Comparison of ENCODE assay signal across 8 cellular contexts in genomic region chr4:16289872-16290554, GRCh38.
A peak's percentile ranks its signal among the peaks of the same experiment; 100 is the strongest.
DNase-seq lines count a peak whose midpoint lies in the region; ATAC-seq, FAIRE-seq and TF ChIP-seq lines count a peak whose summit lies in the region.

No MANE protein-coding gene starts in this region.

- H2AFZ ChIP-seq in SU-DHL-6 (ENCODE audit: low read depth, low read length, severe bottlenecking), result no peak overlapping the region

- TF ChIP-seq CTCF in SU-DHL-6 (IDR thresholded peaks at IDR 0.05; ENCODE audit: insufficient read depth, low read length, poor library complexity, severe bottlenecking) (peak; percentile 43), retinal pigment epithelial cell (conservative IDR thresholded peaks at IDR 0.05; ENCODE audit: low read depth, low read length) (peak; percentile 56)

- no peak overlapping the region for H3K4me2 ChIP-seq in SU-DHL-6 (ENCODE audit: low read depth, low read length, poor library complexity, severe bottlenecking)

- H3K27me3 ChIP-seq in SU-DHL-6 (ENCODE audit: low read length), result no peaks in the 10 kb centered on the region

- TF ChIP-seq POLR2A in GM12892 (IDR thresholded peaks at IDR 0.05; ENCODE audit: low read depth, low read length), result no peak

- no peak overlapping the region for H3K9ac ChIP-seq in SU-DHL-6 (ENCODE audit: low read length)

- H3K36me3 ChIP-seq in SU-DHL-6 (ENCODE audit: low read length), result no peaks in the 10 kb centered on the region

- no peaks in the 10 kb centered on the region for H3K9me2 ChIP-seq in SU-DHL-6 (replicated peaks; ENCODE audit: insufficient read depth, low read length)

- H3K4me3 ChIP-seq in SU-DHL-6 (ENCODE audit: insufficient read depth, low read length, poor library complexity, severe bottlenecking), result no peak overlapping the region
- H3K4me3 ChIP-seq in retinal pigment epithelial cell (ENCODE audit: low read length), result no peak overlapping the region

- FAIRE-seq in HTR-8/SVneo (lab: Jason Lieb, UNC) (no peak), frontal cortex (lab: Jason Lieb, UNC) (peak; percentile 37), GM12892 (lab: Jason Lieb, UNC) (no peak)

- H3K9me3 ChIP-seq in SU-DHL-6 (ENCODE audit: insufficient read depth, low read length), result no peaks in the 10 kb centered on the region; the same call in 1 of the 2 replicates

- no peaks in the 10 kb centered on the region for H3K79me2 ChIP-seq in SU-DHL-6 (ENCODE audit: insufficient read depth, low read length)

- ATAC-seq in HG02973 (IDR thresholded peaks at IDR 0.05; ENCODE audit: unreplicated experiment), result no peak

- H3K27ac ChIP-seq in SU-DHL-6 (ENCODE audit: low read depth, low read length), result no peak overlapping the region

- no peaks in the 10 kb centered on the region for H3F3A ChIP-seq in SU-DHL-6 (ENCODE audit: insufficient read depth)

- peak; percentile 5 for DNase-seq in NCI-H2171 treated with DMSO at 0.1 percent for 48 hours (lab: John Stamatoyannopoulos, UW)
- DNase-seq in NCI-H2171 (lab: John Stamatoyannopoulos, UW), result no peak
- DNase-seq in HTR-8/SVneo (ENCODE audit: insufficient read length, low spot score), result peak; percentile 19
- DNase-seq in frontal cortex (ENCODE audit: low spot score in 2 of 2), result peak; percentile 12 to 44
- no peak for DNase-seq in retinal pigment epithelial cell (ENCODE audit: low read depth)
- no peak for DNase-seq in GM12892 (ENCODE audit: insufficient read length)

- no peaks in the 10 kb centered on the region for H4K20me1 ChIP-seq in SU-DHL-6 (ENCODE audit: low read depth, low read length)

Comparison
In these comparisons a context has a peak if more than half of its experiments do, and no peak if none do; other contexts are left out.
1. DNase-seq: peak in NCI-H2171 treated with DMSO at 0.1 percent for 48 hours (single experiment), HTR-8/SVneo (single experiment) and frontal cortex (2 of 2); none in NCI-H2171 (single experiment), retinal pigment epithelial cell (single experiment) and GM12892 (single experiment).